Comparison of ENCODE assay signal across 12 cellular contexts in genomic region chr17:17826340-17826708, GRCh38. TPM values are rescaled to one million over a fixed set of nuclear protein-coding genes. Genes with fewer than 3 reads are reported as not detected.
DNase-seq lines count a peak whose midpoint lies in the region; ATAC-seq and TF ChIP-seq lines count a peak whose summit lies in the region.
"Had no signal": no experiment of that assay in that cellular context is flagged by ENCODE, and none has a peak within 500 bp of the region (broad histone marks: within the 10 kb centered on the region; RNA-seq: fewer than 3 reads in every experiment).

No MANE protein-coding gene starts in this region.

- H3K27me3 ChIP-seq in CD8-positive, alpha-beta T cell (ENCODE audit: insufficient read depth, low read length), result no peaks in the 10 kb centered on the region
- no peaks in the 10 kb centered on the region for H3K27me3 ChIP-seq in PC-3 (ENCODE audit: low read length)
- H3K27me3 ChIP-seq in colonic mucosa, result no peaks in the 10 kb centered on the region
- H3K27me3 ChIP-seq in psoas muscle (ENCODE audit: insufficient read depth in 3 of 3, low read length in 2 of 3), result no peaks in the 10 kb centered on the region

- H3K9me2 ChIP-seq in PC-3 (replicated peaks; ENCODE audit: low read length), result no peaks in the 10 kb centered on the region

- peaks cover 40% of the 10 kb centered on the region for H4K20me1 ChIP-seq in PC-3 (ENCODE audit: low read length)

- peak overlapping the region; percentile 54 for H3K4me3 Mint-ChIP-seq in CD8-positive, alpha-beta T cell

- peaks cover 79% of the 10 kb centered on the region for H3K4me1 Mint-ChIP-seq in CD8-positive, alpha-beta T cell (ENCODE audit: low read depth)

- H3K4me2 ChIP-seq in PC-3 (ENCODE audit: low read length), result no peak overlapping the region

- intact Hi-C loops in CD8-positive, alpha-beta T cell (cut with DNase I, micrococcal nuclease), result loop anchor here in 1 of 2 experiments (1.0 kb wide), 1 partner anchor 23 kb away; no protein-coding TSS in a partner anchor
- intact Hi-C loops in PC-3 (cut with micrococcal nuclease) (no loop called here), colonic mucosa (cut with DNase I) (no loop called here), psoas muscle (cut with DNase I) (no loop called here)

- no peaks in the 10 kb centered on the region for H3K27me3 Mint-ChIP-seq in CD8-positive, alpha-beta T cell (ENCODE audit: low read depth)

- H3K36me3 Mint-ChIP-seq in CD8-positive, alpha-beta T cell, result peaks cover 19% of the 10 kb centered on the region

- H3K4me1 ChIP-seq in CD8-positive, alpha-beta T cell (ENCODE audit: insufficient read depth, low read length), result peaks cover 89% of the 10 kb centered on the region
- H3K4me1 ChIP-seq in PC-3 (ENCODE audit: insufficient read depth, low read length), result peaks cover 51% of the 10 kb centered on the region
- H3K4me1 ChIP-seq in colonic mucosa, result peaks cover 29% of the 10 kb centered on the region
- H3K4me1 ChIP-seq in psoas muscle, result peaks cover 63% of the 10 kb centered on the region

- peak overlapping the region; percentile 92 for H3K27ac Mint-ChIP-seq in CD8-positive, alpha-beta T cell

- TF ChIP-seq CTCF in CD8-positive, alpha-beta T cell (IDR thresholded peaks at IDR 0.05), result no peak
- TF ChIP-seq CTCF in PC-3 (conservative IDR thresholded peaks at IDR 0.05; ENCODE audit: low read depth, low read length), result no peak
- TF ChIP-seq CTCF in colonic mucosa (IDR thresholded peaks at IDR 0.05), result no peak
- no peak for TF ChIP-seq CTCF in psoas muscle (IDR thresholded peaks at IDR 0.05)

- H3K9me3 Mint-ChIP-seq in CD8-positive, alpha-beta T cell, result no peaks in the 10 kb centered on the region

- no TSS peak for BruUV-seq in PC-3 (replicated peaks; lab: Mats Ljungman, UMichigan)

- H3K9ac ChIP-seq in PC-3 (ENCODE audit: low read length), result no peak overlapping the region
- no peak overlapping the region for H3K9ac ChIP-seq in colonic mucosa (ENCODE audit: low read depth in 2 of 2, low read length in 2 of 2)
- H3K9ac ChIP-seq: GM23248 had no signal

- H3F3A ChIP-seq in PC-3 (ENCODE audit: low read length, unreplicated experiment), result no peaks in the 10 kb centered on the region

- peak overlapping the region; percentile 9 for H3K4me3 ChIP-seq in CD8-positive, alpha-beta T cell (ENCODE audit: low read depth, low read length)
- H3K4me3 ChIP-seq in PC-3 (ENCODE audit: low read length), result no peak overlapping the region
- no peak overlapping the region for H3K4me3 ChIP-seq in colonic mucosa
- no peak overlapping the region for H3K4me3 ChIP-seq in psoas muscle
- H3K4me3 ChIP-seq: GM23248 had no signal

- H3K36me3 ChIP-seq in CD8-positive, alpha-beta T cell (ENCODE audit: insufficient read depth, low read length), result peaks cover 4% of the 10 kb centered on the region
- H3K36me3 ChIP-seq in PC-3 (ENCODE audit: low read depth, low read length) (peaks cover 6% of the 10 kb centered on the region; the same call in 1 of the 2 replicates), colonic mucosa (no peaks in the 10 kb centered on the region), psoas muscle (ENCODE audit: insufficient read depth in 1 of 2, low read depth in 1 of 2) (no peaks in the 10 kb centered on the region)

- no peak overlapping the region for H3K27ac ChIP-seq in CD8-positive, alpha-beta T cell (ENCODE audit: low read depth, low read length)
- peak overlapping the region; percentile 44 for H3K27ac ChIP-seq in PC-3 (ENCODE audit: low read length)
- H3K27ac ChIP-seq in colonic mucosa, result peak overlapping the region; percentile 93
- H3K27ac ChIP-seq in psoas muscle, result peak overlapping the region; percentile 92
- H3K27ac ChIP-seq: GM23248 had no signal

- H3K9me3 ChIP-seq in CD8-positive, alpha-beta T cell (ENCODE audit: low read length), result no peaks in the 10 kb centered on the region
- H3K9me3 ChIP-seq in PC-3 (ENCODE audit: low read length) (no peaks in the 10 kb centered on the region), colonic mucosa (no peaks in the 10 kb centered on the region), psoas muscle (no peaks in the 10 kb centered on the region)

- no peak for ATAC-seq in CD8-positive, alpha-beta T cell
- ATAC-seq in PC-3 (no peak), psoas muscle (no peak), HG03571 (IDR thresholded peaks at IDR 0.05; ENCODE audit: unreplicated experiment) (no peak), HG02588 (IDR thresholded peaks at IDR 0.05; ENCODE audit: unreplicated experiment) (no peak), GM21515 (IDR thresholded peaks at IDR 0.05; ENCODE audit: unreplicated experiment) (no peak)

- POLR2A ChIA-PET in CD8-positive, alpha-beta T cell (lab: Charles Lee), result no interaction called here
- POLR2A ChIA-PET in PC-3 (lab: Charles Lee; ENCODE audit: unreplicated experiment), result no interaction called here

- 75 to 90% (median 85%) methylated on average over 2 of the region's 2 CpGs for WGBS in psoas muscle, 3 donors

- peaks cover 95% of the 10 kb centered on the region for H3K79me2 ChIP-seq in PC-3 (ENCODE audit: low read length)

- no peak for DNase-seq in CD8-positive, alpha-beta T cell
- no peak for DNase-seq in PC-3
- DNase-seq in colonic mucosa, result no peak
- DNase-seq in psoas muscle, result no peak
- no peak for DNase-seq in NCI-H446 (lab: John Stamatoyannopoulos, UW)
- DNase-seq: caudate nucleus, GM23248, head of caudate nucleus, NCI-H187 had no signal

- CTCF ChIA-PET in CD8-positive, alpha-beta T cell (lab: Charles Lee), result interaction anchor here (1.1 to 2.5 kb wide), 5 partner anchors 8 to 34 kb away, joined by 3 to 8 read pairs (median 6); partner anchors contain the start of gene SREBF1
- CTCF ChIA-PET in PC-3 (lab: Charles Lee), result no interaction called here

- no peak overlapping the region for H2AFZ ChIP-seq in PC-3 (ENCODE audit: low read length)
- H2AFZ ChIP-seq: GM23248 had no signal

RNA-seq across cellular contexts. Expression of gene SREBF1, which starts 10.5 kb away (rescaled TPM):
- 100 to 1,000 TPM; 401 to 412 TPM for total RNA-seq in CD8-positive, alpha-beta T cell
- 167 and 194 TPM in 2 replicates for total RNA-seq in PC-3 (2014; rRNA removed)
- 100 to 1,000 TPM; 170 to 174 TPM for total RNA-seq in colonic mucosa
- total RNA-seq in psoas muscle, result 10 to 100 TPM; 16.1 to 43.0 (median 31.1) TPM
- 10 to 100 TPM in 2 of 3 donors, 1 to 10 TPM in 1; 6.2 to 19.2 (median 17.7) TPM for polyA plus RNA-seq in psoas muscle
